In the genomic region with DNA sequence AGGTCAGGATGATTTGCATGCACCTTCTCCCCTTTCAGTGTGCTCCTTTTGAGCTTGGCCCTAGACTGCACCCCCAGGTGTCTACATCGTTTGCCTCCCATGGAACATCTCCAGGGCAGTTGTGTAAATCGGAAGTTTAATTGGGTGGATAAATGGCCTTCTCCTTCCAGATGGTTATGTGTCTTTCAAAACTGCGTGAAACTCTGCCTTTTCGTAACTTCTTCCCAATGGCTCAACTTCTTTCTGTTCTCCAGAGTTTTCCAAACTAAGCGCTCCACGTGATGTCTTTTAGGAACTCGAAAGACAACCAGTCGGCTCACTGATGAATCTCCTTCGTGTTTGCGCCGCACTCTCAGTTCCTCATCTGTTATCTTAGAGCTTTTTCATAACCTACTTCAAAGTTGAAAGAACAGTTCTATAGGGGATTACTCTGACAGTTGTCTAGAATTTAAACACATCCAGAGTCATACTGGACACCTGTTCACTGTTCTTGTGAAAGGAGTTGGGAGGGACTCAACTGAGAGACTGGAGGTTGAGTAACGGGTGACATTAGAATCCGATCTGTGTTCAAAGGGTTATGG, we compare ENCODE assay signal across 2 cellular contexts.
TF ChIP-seq lines count a peak whose summit lies in the region.

No MANE protein-coding gene starts in this region.

TF ChIP-seq in GM12891, 5 proteins besides CTCF, POLR2A, EP300 and RAD21 (continued from another document):
- no peak for TF ChIP-seq POLR2AphosphoS5 (IDR thresholded peaks at IDR 0.05; ENCODE audit: low read depth, low read length)
- no peak for TF ChIP-seq TAF1 (IDR thresholded peaks at IDR 0.05; ENCODE audit: low read depth, low read length)

TF ChIP-seq in H1, 55 proteins besides CTCF, POLR2A, EP300 and RAD21 (continued from another document):
- TF ChIP-seq, protein P1, sequence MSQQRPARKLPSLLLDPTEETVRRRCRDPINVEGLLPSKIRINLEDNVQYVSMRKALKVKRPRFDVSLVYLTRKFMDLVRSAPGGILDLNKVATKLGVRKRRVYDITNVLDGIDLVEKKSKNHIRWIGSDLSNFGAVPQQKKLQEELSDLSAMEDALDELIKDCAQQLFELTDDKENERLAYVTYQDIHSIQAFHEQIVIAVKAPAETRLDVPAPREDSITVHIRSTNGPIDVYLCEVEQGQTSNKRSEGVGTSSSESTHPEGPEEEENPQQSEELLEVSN (IDR thresholded peaks at IDR 0.05) = 0 out of 2 replicates have a peak, but pooled peaks have one; percentile 4
- TF ChIP-seq MAFK (IDR thresholded peaks at IDR 0.05; ENCODE audit: low read depth, low read length) (no peak), RFX5 (IDR thresholded peaks at IDR 0.05; ENCODE audit: borderline replicate concordance, low read depth, low read length) (no peak), SP4 (IDR thresholded peaks at IDR 0.05; ENCODE audit: low read length) (0 out of 2 replicates have a peak, but pooled peaks have one; percentile 18)
TF ChIP-seq in H1: peak in this region for 2.
